1 cellular context compared by ENCODE assay signal in genomic region chr16:31125844-31126243, GRCh38.
TF ChIP-seq lines count a peak whose summit lies in the region.

No MANE protein-coding gene starts in this region.

TF ChIP-seq in GM23338, 12 proteins besides CTCF, POLR2A, EP300 and RAD21:
- TF ChIP-seq ETS1 (IDR thresholded peaks at IDR 0.05) (no peak), JUNB (IDR thresholded peaks at IDR 0.05; ENCODE audit: unreplicated experiment) (no peak), EZH2phosphoT487 (IDR thresholded peaks at IDR 0.05; ENCODE audit: unreplicated experiment) (no peak), ZNF114 (CRISPR knock-in tag; IDR thresholded peaks at IDR 0.05) (no peak), CREB1 (CRISPR knock-in tag; IDR thresholded peaks at IDR 0.05; ENCODE audit: low read depth) (no peak), REST (IDR thresholded peaks at IDR 0.05; ENCODE audit: unreplicated experiment) (no peak), STAT1 (IDR thresholded peaks at IDR 0.05; ENCODE audit: unreplicated experiment) (no peak), NANOG (IDR thresholded peaks at IDR 0.05; ENCODE audit: borderline replicate concordance) (no peak), EZH2 (IDR thresholded peaks at IDR 0.05; ENCODE audit: low read depth, unreplicated experiment) (no peak), ZNF331 (CRISPR knock-in tag; IDR thresholded peaks at IDR 0.05; ENCODE audit: low read depth) (no peak), POLR2AphosphoS5 (IDR thresholded peaks at IDR 0.05; ENCODE audit: low read depth) (no peak)
- TF ChIP-seq, protein P1, sequence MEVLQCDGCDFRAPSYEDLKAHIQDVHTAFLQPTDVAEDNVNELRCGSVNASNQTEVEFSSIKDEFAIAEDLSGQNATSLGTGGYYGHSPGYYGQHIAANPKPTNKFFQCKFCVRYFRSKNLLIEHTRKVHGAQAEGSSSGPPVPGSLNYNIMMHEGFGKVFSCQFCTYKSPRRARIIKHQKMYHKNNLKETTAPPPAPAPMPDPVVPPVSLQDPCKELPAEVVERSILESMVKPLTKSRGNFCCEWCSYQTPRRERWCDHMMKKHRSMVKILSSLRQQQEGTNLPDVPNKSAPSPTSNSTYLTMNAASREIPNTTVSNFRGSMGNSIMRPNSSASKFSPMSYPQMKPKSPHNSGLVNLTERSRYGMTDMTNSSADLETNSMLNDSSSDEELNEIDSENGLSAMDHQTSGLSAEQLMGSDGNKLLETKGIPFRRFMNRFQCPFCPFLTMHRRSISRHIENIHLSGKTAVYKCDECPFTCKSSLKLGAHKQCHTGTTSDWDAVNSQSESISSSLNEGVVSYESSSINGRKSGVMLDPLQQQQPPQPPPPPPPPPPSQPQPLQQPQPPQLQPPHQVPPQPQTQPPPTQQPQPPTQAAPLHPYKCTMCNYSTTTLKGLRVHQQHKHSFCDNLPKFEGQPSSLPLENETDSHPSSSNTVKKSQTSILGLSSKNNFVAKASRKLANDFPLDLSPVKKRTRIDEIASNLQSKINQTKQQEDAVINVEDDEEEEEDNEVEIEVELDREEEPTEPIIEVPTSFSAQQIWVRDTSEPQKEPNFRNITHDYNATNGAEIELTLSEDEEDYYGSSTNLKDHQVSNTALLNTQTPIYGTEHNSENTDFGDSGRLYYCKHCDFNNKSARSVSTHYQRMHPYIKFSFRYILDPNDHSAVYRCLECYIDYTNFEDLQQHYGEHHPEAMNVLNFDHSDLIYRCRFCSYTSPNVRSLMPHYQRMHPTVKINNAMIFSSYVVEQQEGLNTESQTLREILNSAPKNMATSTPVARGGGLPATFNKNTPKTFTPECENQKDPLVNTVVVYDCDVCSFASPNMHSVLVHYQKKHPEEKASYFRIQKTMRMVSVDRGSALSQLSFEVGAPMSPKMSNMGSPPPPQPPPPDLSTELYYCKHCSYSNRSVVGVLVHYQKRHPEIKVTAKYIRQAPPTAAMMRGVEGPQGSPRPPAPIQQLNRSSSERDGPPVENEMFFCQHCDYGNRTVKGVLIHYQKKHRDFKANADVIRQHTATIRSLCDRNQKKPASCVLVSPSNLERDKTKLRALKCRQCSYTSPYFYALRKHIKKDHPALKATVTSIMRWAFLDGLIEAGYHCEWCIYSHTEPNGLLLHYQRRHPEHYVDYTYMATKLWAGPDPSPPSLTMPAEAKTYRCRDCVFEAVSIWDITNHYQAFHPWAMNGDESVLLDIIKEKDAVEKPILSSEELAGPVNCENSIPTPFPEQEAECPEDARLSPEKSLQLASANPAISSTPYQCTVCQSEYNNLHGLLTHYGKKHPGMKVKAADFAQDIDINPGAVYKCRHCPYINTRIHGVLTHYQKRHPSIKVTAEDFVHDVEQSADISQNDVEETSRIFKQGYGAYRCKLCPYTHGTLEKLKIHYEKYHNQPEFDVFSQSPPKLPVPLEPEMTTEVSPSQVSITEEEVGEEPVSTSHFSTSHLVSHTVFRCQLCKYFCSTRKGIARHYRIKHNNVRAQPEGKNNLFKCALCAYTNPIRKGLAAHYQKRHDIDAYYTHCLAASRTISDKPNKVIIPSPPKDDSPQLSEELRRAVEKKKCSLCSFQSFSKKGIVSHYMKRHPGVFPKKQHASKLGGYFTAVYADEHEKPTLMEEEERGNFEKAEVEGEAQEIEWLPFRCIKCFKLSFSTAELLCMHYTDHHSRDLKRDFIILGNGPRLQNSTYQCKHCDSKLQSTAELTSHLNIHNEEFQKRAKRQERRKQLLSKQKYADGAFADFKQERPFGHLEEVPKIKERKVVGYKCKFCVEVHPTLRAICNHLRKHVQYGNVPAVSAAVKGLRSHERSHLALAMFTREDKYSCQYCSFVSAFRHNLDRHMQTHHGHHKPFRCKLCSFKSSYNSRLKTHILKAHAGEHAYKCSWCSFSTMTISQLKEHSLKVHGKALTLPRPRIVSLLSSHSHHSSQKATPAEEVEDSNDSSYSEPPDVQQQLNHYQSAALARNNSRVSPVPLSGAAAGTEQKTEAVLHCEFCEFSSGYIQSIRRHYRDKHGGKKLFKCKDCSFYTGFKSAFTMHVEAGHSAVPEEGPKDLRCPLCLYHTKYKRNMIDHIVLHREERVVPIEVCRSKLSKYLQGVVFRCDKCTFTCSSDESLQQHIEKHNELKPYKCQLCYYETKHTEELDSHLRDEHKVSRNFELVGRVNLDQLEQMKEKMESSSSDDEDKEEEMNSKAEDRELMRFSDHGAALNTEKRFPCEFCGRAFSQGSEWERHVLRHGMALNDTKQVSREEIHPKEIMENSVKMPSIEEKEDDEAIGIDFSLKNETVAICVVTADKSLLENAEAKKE (CRISPR knock-in tag; IDR thresholded peaks at IDR 0.05) = no peak
